ENCODE assay signal across 9 cellular contexts in genomic region chr7:94449151-94449725, GRCh38. TPM values are rescaled to one million over a fixed set of nuclear protein-coding genes. Genes with fewer than 3 reads are reported as not detected.
DNase-seq lines count a peak whose midpoint lies in the region; ATAC-seq and TF ChIP-seq lines count a peak whose summit lies in the region.
"Had no signal": no experiment of that assay in that cellular context is flagged by ENCODE, and none has a peak within 500 bp of the region (broad histone marks: within the 10 kb centered on the region; RNA-seq: fewer than 3 reads in every experiment).

No MANE protein-coding gene starts in this region.

- H3K36me3 ChIP-seq in lower lobe of right lung: no peaks in the 10 kb centered on the region
- H3K36me3 ChIP-seq: upper lobe of left lung had no signal

- H3K9me3 ChIP-seq in AG04450 (ENCODE audit: control insufficient read depth, insufficient read depth, low read length) (no peaks in the 10 kb centered on the region), lower lobe of right lung (no peaks in the 10 kb centered on the region)
- H3K9me3 ChIP-seq: upper lobe of left lung had no signal

- intact Hi-C loops in lower lobe of right lung (cut with DNase I): no loop called here

- H3K27me3 ChIP-seq in AG04450 (ENCODE audit: control insufficient read depth, insufficient read depth, low read length) (no peaks in the 10 kb centered on the region), lower lobe of right lung (ENCODE audit: low read depth) (no peaks in the 10 kb centered on the region)
- H3K27me3 ChIP-seq: upper lobe of left lung had no signal

- CTCF ChIA-PET in AG04450 (lab: Charles Lee): interaction anchor here (0.6 to 6.7 kb wide), 40 partner anchors 9 to 1241 kb away, joined by 3 to 80 read pairs (median 4); partner anchors contain the start of gene SGCE

- peaks cover 4% of the 10 kb centered on the region for H3K4me1 ChIP-seq in lower lobe of right lung
- H3K4me1 ChIP-seq: upper lobe of left lung had no signal

- no peak for DNase-seq in AG04450 (ENCODE audit: low read depth, low spot score)
- DNase-seq in NCI-H69 (lab: John Stamatoyannopoulos, UW): peak; percentile 70
- peak; percentile 8 for DNase-seq in central memory CD4-positive, alpha-beta T cell
- DNase-seq in lower lobe of right lung: no peak
- no peak for DNase-seq in ureter (ENCODE audit: low spot score)
- DNase-seq: upper lobe of left lung had no signal

- TF ChIP-seq CTCF in AG04450 (IDR thresholded peaks at IDR 0.05; ENCODE audit: low read depth, low read length): peak; percentile 65
- TF ChIP-seq CTCF in lower lobe of right lung (IDR thresholded peaks at IDR 0.05): peak; percentile 50

- ATAC-seq in GM18505 (IDR thresholded peaks at IDR 0.05; ENCODE audit: unreplicated experiment) (peak; percentile 68), HG03159 (IDR thresholded peaks at IDR 0.05; ENCODE audit: unreplicated experiment) (peak; percentile 68), lower lobe of right lung (peak; percentile 42 to 62), GM19463 (IDR thresholded peaks at IDR 0.05; ENCODE audit: unreplicated experiment) (no peak)

- H3K4me3 ChIP-seq in AG04450 (ENCODE audit: low read depth, low read length) (no peak overlapping the region), lower lobe of right lung (no peak overlapping the region)
- H3K4me3 ChIP-seq: upper lobe of left lung had no signal

- POLR2A ChIA-PET in AG04450 (lab: Yijun Ruan, JAX): interaction anchor here (0.7 to 1.6 kb wide), 4 partner anchors 192 to 343 kb away, joined by 4 to 8 read pairs (median 6); partner anchors contain the start of gene SGCE

- H3K27ac ChIP-seq in AG04450 (ENCODE audit: low read depth, low read length) (no peak overlapping the region), lower lobe of right lung (no peak overlapping the region)
- H3K27ac ChIP-seq: upper lobe of left lung had no signal

- no peak for TF ChIP-seq POLR2A in GM18505 (IDR thresholded peaks at IDR 0.05; ENCODE audit: borderline replicate concordance, extremely low read depth, insufficient read depth, insufficient read length)

RNA-seq across cellular contexts. Expression of gene COL1A2, which starts 54.5 kb away (rescaled TPM):
- 4,545 and 4,815 TPM in 2 replicates for polyA plus RNA-seq in AG04450 (2011; rRNA removed)
- 1,782 and 1,823 TPM in 2 replicates for polyA minus RNA-seq in AG04450 (2011; rRNA and poly(A)+ RNA removed)
- total RNA-seq in lower lobe of right lung (252 TPM), ureter (231 TPM)

Comparison
In these comparisons a context has a peak if more than half of its experiments do, and no peak if none do; other contexts are left out.
1. DNase-seq: peak in NCI-H69 (single experiment) and central memory CD4-positive, alpha-beta T cell (single experiment); none in AG04450 (single experiment), lower lobe of right lung (single experiment) and ureter (single experiment).